Comparison of ENCODE assay signal across 1 cellular context in genomic region chr6:138222901-138223546, GRCh38.
A peak's percentile ranks its signal among the peaks of the same experiment; 100 is the strongest.
TF ChIP-seq lines count a peak whose summit lies in the region.

No MANE protein-coding gene starts in this region.

TF ChIP-seq in HepG2, 621 proteins besides CTCF, POLR2A, EP300 and RAD21 (continued from another document and continues in another):
- TF ChIP-seq ZUFSP (CRISPR knock-in tag; IDR thresholded peaks at IDR 0.05; ENCODE audit: borderline replicate concordance) (no peak), PATZ1 (CRISPR knock-in tag; IDR thresholded peaks at IDR 0.05) (peak; percentile 70), KDM5A (IDR thresholded peaks at IDR 0.05; ENCODE audit: borderline replicate concordance, low read length) (no peak), ATF6 (CRISPR knock-in tag; conservative IDR thresholded peaks at IDR 0.05) (0 out of 2 replicates have a peak, but pooled peaks have one; percentile 41), MED13 (CRISPR knock-in tag; IDR thresholded peaks at IDR 0.05) (no peak), ZBTB21 (CRISPR knock-in tag; IDR thresholded peaks at IDR 0.05) (no peak), ZBTB38 (CRISPR knock-in tag; IDR thresholded peaks at IDR 0.05) (no peak), TBX3 (IDR thresholded peaks at IDR 0.05; ENCODE audit: borderline replicate concordance) (no peak), RAD51 (IDR thresholded peaks at IDR 0.05; ENCODE audit: borderline replicate concordance) (no peak), RFX5 (IDR thresholded peaks at IDR 0.05; ENCODE audit: low read depth, low read length) (no peak), HNRNPK (IDR thresholded peaks at IDR 0.05; ENCODE audit: low read depth, low read length, poor library complexity, severe bottlenecking) (peak; percentile 48), REPIN1 (CRISPR knock-in tag; IDR thresholded peaks at IDR 0.05; ENCODE audit: borderline replicate concordance, low read depth) (no peak), HDAC1 (CRISPR knock-in tag; IDR thresholded peaks at IDR 0.05) (peak; percentile 78), BCL6 (CRISPR knock-in tag; IDR thresholded peaks at IDR 0.05) (peak; percentile 93), ZNF788 (CRISPR knock-in tag; IDR thresholded peaks at IDR 0.05; ENCODE audit: borderline replicate concordance) (peak; percentile 63; the same call in 1 of the 2 replicates), CEBPZ (IDR thresholded peaks at IDR 0.05; ENCODE audit: low read length) (no peak), FLYWCH1 (CRISPR knock-in tag; IDR thresholded peaks at IDR 0.05) (no peak), ZNF546 (CRISPR knock-in tag; conservative IDR thresholded peaks at IDR 0.05) (no peak), ATRX (CRISPR knock-in tag; IDR thresholded peaks at IDR 0.05; ENCODE audit: borderline replicate concordance) (no peak), NFE2L2 (IDR thresholded peaks at IDR 0.05; ENCODE audit: low read length) (no peak), ARNT2 (CRISPR knock-in tag; IDR thresholded peaks at IDR 0.05; ENCODE audit: low read depth) (no peak), PREB (CRISPR knock-in tag; IDR thresholded peaks at IDR 0.05) (no peak), SP5 (CRISPR knock-in tag; IDR thresholded peaks at IDR 0.05; ENCODE audit: borderline replicate concordance, low read depth) (peak; percentile 84), JUN (CRISPR knock-in tag; IDR thresholded peaks at IDR 0.05) (no peak), ZNF331 (CRISPR knock-in tag; IDR thresholded peaks at IDR 0.05) (peak; percentile 92; the same call in 1 of the 2 replicates), ZNF790 (CRISPR knock-in tag; IDR thresholded peaks at IDR 0.05; ENCODE audit: borderline replicate concordance) (no peak), PITX1 (CRISPR knock-in tag; IDR thresholded peaks at IDR 0.05) (peak; percentile 84), PTBP1 (IDR thresholded peaks at IDR 0.05; ENCODE audit: low read depth, low read length, poor library complexity, severe bottlenecking) (no peak), HMG20A (CRISPR knock-in tag; IDR thresholded peaks at IDR 0.05; ENCODE audit: borderline replicate concordance) (peak; percentile 92), ERF (CRISPR knock-in tag; IDR thresholded peaks at IDR 0.05) (peak; percentile 92), MAX (IDR thresholded peaks at IDR 0.05) (peak; percentile 94), HINFP (CRISPR knock-in tag; IDR thresholded peaks at IDR 0.05; ENCODE audit: low read depth) (no peak), ZNF224 (CRISPR knock-in tag; IDR thresholded peaks at IDR 0.05) (no peak), ZNF891 (CRISPR knock-in tag; IDR thresholded peaks at IDR 0.05) (no peak), PRDM15 (CRISPR knock-in tag; IDR thresholded peaks at IDR 0.05) (no peak), ZFP36 (IDR thresholded peaks at IDR 0.05; ENCODE audit: borderline replicate concordance, low read depth, low read length, partially characterized antibody) (no peak), PAWR (CRISPR knock-in tag; IDR thresholded peaks at IDR 0.05; ENCODE audit: borderline replicate concordance) (no peak), ZNF772 (CRISPR knock-in tag; IDR thresholded peaks at IDR 0.05) (peak; percentile 80; the same call in 1 of the 2 replicates), ASH2L (IDR thresholded peaks at IDR 0.05; ENCODE audit: insufficient read length, low read depth, low read length) (peak; percentile 59), ZNF777 (CRISPR knock-in tag; IDR thresholded peaks at IDR 0.05) (no peak)
- TF ChIP-seq, protein P1, sequence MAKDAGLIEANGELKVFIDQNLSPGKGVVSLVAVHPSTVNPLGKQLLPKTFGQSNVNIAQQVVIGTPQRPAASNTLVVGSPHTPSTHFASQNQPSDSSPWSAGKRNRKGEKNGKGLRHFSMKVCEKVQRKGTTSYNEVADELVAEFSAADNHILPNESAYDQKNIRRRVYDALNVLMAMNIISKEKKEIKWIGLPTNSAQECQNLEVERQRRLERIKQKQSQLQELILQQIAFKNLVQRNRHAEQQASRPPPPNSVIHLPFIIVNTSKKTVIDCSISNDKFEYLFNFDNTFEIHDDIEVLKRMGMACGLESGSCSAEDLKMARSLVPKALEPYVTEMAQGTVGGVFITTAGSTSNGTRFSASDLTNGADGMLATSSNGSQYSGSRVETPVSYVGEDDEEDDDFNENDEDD (CRISPR knock-in tag; IDR thresholded peaks at IDR 0.05; ENCODE audit: borderline replicate concordance): peak; percentile 74; the same call in 1 of the 2 replicates
- TF ChIP-seq, protein P2, sequence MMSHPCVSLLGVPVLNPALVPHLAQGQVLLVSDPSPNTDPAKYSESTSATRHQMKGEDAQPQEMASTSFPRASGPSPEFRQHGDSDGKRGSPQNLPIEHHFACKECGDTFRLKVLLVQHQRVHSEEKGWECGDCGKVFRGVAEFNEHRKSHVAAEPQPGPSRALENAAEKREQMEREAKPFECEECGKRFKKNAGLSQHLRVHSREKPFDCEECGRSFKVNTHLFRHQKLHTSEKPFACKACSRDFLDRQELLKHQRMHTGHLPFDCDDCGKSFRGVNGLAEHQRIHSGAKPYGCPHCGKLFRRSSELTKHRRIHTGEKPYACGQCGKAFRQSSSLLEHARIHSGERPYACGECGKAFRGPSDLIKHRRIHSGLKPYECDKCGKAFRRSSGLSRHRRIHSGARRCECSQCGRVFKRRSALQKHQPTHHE (CRISPR knock-in tag; IDR thresholded peaks at IDR 0.05; ENCODE audit: borderline replicate concordance): peak; percentile 67; the same call in 1 of the 2 replicates
